In genomic region chr12:11578461-11578993, GRCh38 we compare ENCODE assay signal across 12 cellular contexts.
DNase-seq lines count a peak whose midpoint lies in the region; ATAC-seq lines count a peak whose summit lies in the region.
"Had no signal": no experiment of that assay in that cellular context is flagged by ENCODE, and none has a peak within 500 bp of the region (broad histone marks: within the 10 kb centered on the region; RNA-seq: fewer than 3 reads in every experiment).

No MANE protein-coding gene starts in this region.

- ATAC-seq in activated T-cell treated with anti-CD3 and anti-CD28 coated beads, Interleukin-2, amount 50 U/mL, for 4 hours: peak; percentile 43 to 44
- ATAC-seq in GM21526 (IDR thresholded peaks at IDR 0.05; ENCODE audit: low FRiP score, unreplicated experiment): peak; percentile 76
- peak; percentile 60 for ATAC-seq in HG03342 (IDR thresholded peaks at IDR 0.05; ENCODE audit: unreplicated experiment)
- ATAC-seq in stimulated activated naive B cell treated with anti-CD40 and anti-IgM and Interleukin-4, amounts not matched to agents 10 μg/mL and 1 μg/mL and 100 μg/mL, for 72 hours (replicated peaks): peak; percentile 67 to 74
- ATAC-seq in left ventricle myocardium superior: no peak

- no peak for DNase-seq in activated T-cell treated with anti-CD3 and anti-CD28 coated beads, Interleukin-2, amount 50 U/mL, for 4 hours
- no peak for DNase-seq in activated T-cell treated with anti-CD3 and anti-CD28 coated beads, Interleukin-2, amount 50 U/mL, for 1 hour
- peak; percentile 54 for DNase-seq in stimulated activated naive B cell treated with anti-CD40 and anti-IgM and Interleukin-4, amounts not matched to agents 10 μg/mL and 1 μg/mL and 100 μg/mL, for 72 hours
- DNase-seq in KG1 (lab: John Stamatoyannopoulos, UW): no peak
- no peak for DNase-seq in left ventricle myocardium superior
- no peak for DNase-seq in NCI-H2081 (lab: John Stamatoyannopoulos, UW)
- DNase-seq: activated naive CD4-positive, alpha-beta T cell treated with Interleukin-2 at 50 U/mL for 16 hours; GDM1; glutamatergic neuron; NK-92 treated with Interleukin-12 subunit alpha and Interleukin-12 subunit beta, amount 100 ng/mL, for 24 hours had no signal

- no peak overlapping the region for H3K4me3 Mint-ChIP-seq in activated T-cell treated with anti-CD3 and anti-CD28 coated beads, Interleukin-2, amount 50 U/mL, for 4 hours
- peak overlapping the region; percentile 27 to 29 for H3K4me3 Mint-ChIP-seq in stimulated activated naive B cell treated with anti-CD40 and anti-IgM and Interleukin-4, amounts not matched to agents 10 μg/mL and 1 μg/mL and 100 μg/mL, for 72 hours

- H3K36me3 Mint-ChIP-seq in activated T-cell treated with anti-CD3 and anti-CD28 coated beads, Interleukin-2, amount 50 U/mL, for 4 hours (ENCODE audit: insufficient read depth): peaks cover 4% of the 10 kb centered on the region
- peaks cover 4 to 8% of the 10 kb centered on the region in 2 donors for H3K36me3 Mint-ChIP-seq in stimulated activated naive B cell treated with anti-CD40 and anti-IgM and Interleukin-4, amounts not matched to agents 10 μg/mL and 1 μg/mL and 100 μg/mL, for 72 hours

- peaks cover 5% of the 10 kb centered on the region for H3K4me1 Mint-ChIP-seq in activated T-cell treated with anti-CD3 and anti-CD28 coated beads, Interleukin-2, amount 50 U/mL, for 4 hours (ENCODE audit: low read depth)
- H3K4me1 Mint-ChIP-seq in stimulated activated naive B cell treated with anti-CD40 and anti-IgM and Interleukin-4, amounts not matched to agents 10 μg/mL and 1 μg/mL and 100 μg/mL, for 72 hours: peaks cover 24 to 53% of the 10 kb centered on the region in 2 donors

- intact Hi-C loops in left ventricle myocardium superior (cut with micrococcal nuclease): no loop called here

- peaks cover 6% of the 10 kb centered on the region for H3K9me3 Mint-ChIP-seq in activated T-cell treated with anti-CD3 and anti-CD28 coated beads, Interleukin-2, amount 50 U/mL, for 4 hours
- H3K9me3 Mint-ChIP-seq in stimulated activated naive B cell treated with anti-CD40 and anti-IgM and Interleukin-4, amounts not matched to agents 10 μg/mL and 1 μg/mL and 100 μg/mL, for 72 hours: peaks cover 0 to 7% of the 10 kb centered on the region in 2 donors

- H3K27me3 Mint-ChIP-seq in activated T-cell treated with anti-CD3 and anti-CD28 coated beads, Interleukin-2, amount 50 U/mL, for 4 hours (ENCODE audit: low read depth): peaks cover 3% of the 10 kb centered on the region
- H3K27me3 Mint-ChIP-seq in stimulated activated naive B cell treated with anti-CD40 and anti-IgM and Interleukin-4, amounts not matched to agents 10 μg/mL and 1 μg/mL and 100 μg/mL, for 72 hours: peaks cover 4 to 12% of the 10 kb centered on the region in 2 donors

- peak overlapping the region; percentile 76 for H3K27ac Mint-ChIP-seq in stimulated activated naive B cell treated with anti-CD40 and anti-IgM and Interleukin-4, amounts not matched to agents 10 μg/mL and 1 μg/mL and 100 μg/mL, for 72 hours
